22 cellular contexts compared by ENCODE assay signal in genomic region chr7:106566672-106567071, GRCh38.
"Had no signal": no experiment of that assay in that cellular context is flagged by ENCODE, and none has a peak within 500 bp of the region (broad histone marks: within the 10 kb centered on the region; RNA-seq: fewer than 3 reads in every experiment).

No MANE protein-coding gene starts in this region.

- H3K4me3 Mint-ChIP-seq: activated CD8-positive, alpha-beta T cell treated with anti-CD3 and anti-CD28 coated beads, Interleukin-2, amount 10 ng/mL, durations not matched to agents 7 days and 5 days; activated naive CD4-positive, alpha-beta T cell treated with anti-CD3 and anti-CD28 coated beads, Interleukin-2, amount 50 U/mL, for 24 hours; activated T-helper 1 cell treated with anti-CD3 and anti-CD28 coated beads, Interleukin-12 subunit alpha, Interleukin-12 subunit beta, Interleukin-2, Interleukin-4 antibody, amounts not matched to agents 30 ng/mL and 10 ng/mL and 1 ng/mL, durations not matched to agents 14 hours and 24 hours and 36 hours; T-helper 1 cell treated with Interleukin-12 subunit alpha and Interleukin-12 subunit beta and Interleukin-4 antibody, amounts not matched to agents 30 μg/mL and 1 μg/mL, for 36 hours had no signal

- H3K27me3 ChIP-seq: brain microvascular endothelial cell, cardiac muscle cell had no signal

- ATAC-seq: activated CD4-positive, CD25-positive, alpha-beta regulatory T cell treated with anti-CD3 and anti-CD28 coated beads, Interleukin-2, amount 50 U/mL, for 24 hours; activated CD8-positive, alpha-beta T cell treated with anti-CD3 and anti-CD28 coated beads, Interleukin-2, amount 10 ng/mL, durations not matched to agents 7 days and 5 days; PC-3 had no signal

- H3K36me3 ChIP-seq: brain microvascular endothelial cell, cardiac muscle cell had no signal

- H3K27me3 Mint-ChIP-seq: activated naive CD4-positive, alpha-beta T cell treated with anti-CD3 and anti-CD28 coated beads, Interleukin-2, amount 50 U/mL, for 24 hours had no signal

- H3K4me3 ChIP-seq: cardiac muscle cell had no signal

- H3K27ac Mint-ChIP-seq: activated CD8-positive, alpha-beta T cell treated with anti-CD3 and anti-CD28 coated beads, Interleukin-2, amount 10 ng/mL, durations not matched to agents 7 days and 5 days; activated naive CD4-positive, alpha-beta T cell treated with anti-CD3 and anti-CD28 coated beads, Interleukin-2, amount 50 U/mL, for 24 hours; activated T-helper 1 cell treated with anti-CD3 and anti-CD28 coated beads, Interleukin-12 subunit alpha, Interleukin-12 subunit beta, Interleukin-2, Interleukin-4 antibody, amounts not matched to agents 30 ng/mL and 10 ng/mL and 1 ng/mL, durations not matched to agents 14 hours and 24 hours and 36 hours; T-helper 1 cell treated with Interleukin-12 subunit alpha and Interleukin-12 subunit beta and Interleukin-4 antibody, amounts not matched to agents 30 μg/mL and 1 μg/mL, for 36 hours had no signal

- H3K9me3 Mint-ChIP-seq: activated naive CD4-positive, alpha-beta T cell treated with anti-CD3 and anti-CD28 coated beads, Interleukin-2, amount 50 U/mL, for 24 hours; T-helper 1 cell treated with Interleukin-12 subunit alpha and Interleukin-12 subunit beta and Interleukin-4 antibody, amounts not matched to agents 30 μg/mL and 1 μg/mL, for 36 hours had no signal

- H3K27ac ChIP-seq: brain microvascular endothelial cell, cardiac muscle cell had no signal

- H3K36me3 Mint-ChIP-seq: activated naive CD4-positive, alpha-beta T cell treated with anti-CD3 and anti-CD28 coated beads, Interleukin-2, amount 50 U/mL, for 24 hours had no signal

- DNase-seq: activated CD4-positive, alpha-beta T cell treated with anti-CD3 and anti-CD28 coated beads for 4 hours; activated CD4-positive, alpha-beta T cell treated with anti-CD3 and anti-CD28 coated beads, Interleukin-2, amount 50 U/mL, for 4 hours; activated CD8-positive, alpha-beta memory T cell treated with anti-CD3 and anti-CD28 coated beads, Interleukin-2, amount 50 U/mL, for 48 hours; activated CD8-positive, alpha-beta T cell treated with anti-CD3 and anti-CD28 coated beads, Interleukin-2, amount 10 ng/mL, durations not matched to agents 7 days and 5 days; activated effector memory CD4-positive, alpha-beta T cell treated with Interleukin-2 at 50 U/mL for 16 hours; activated naive CD4-positive, alpha-beta T cell; activated T-cell treated with anti-CD3 and anti-CD28 coated beads, Interleukin-2, amount 50 U/mL, for 1 hour; brain microvascular endothelial cell; KG1; NCI-H1092; NCI-H1417; NCI-H1930; NCI-H2171 treated with DMSO at 0.1 percent for 48 hours; NCI-H226; NCI-H526 treated with DMSO at 0.1 percent for 48 hours; PC-3; SHP77 treated with DMSO at 0.1 percent for 48 hours had no signal
